Comparison of ENCODE assay signal across 10 cellular contexts in genomic region chr12:31966558-31967205, GRCh38. TPM values are rescaled to one million over a fixed set of nuclear protein-coding genes. Genes with fewer than 3 reads are reported as not detected.
DNase-seq lines count a peak whose midpoint lies in the region; ATAC-seq and TF ChIP-seq lines count a peak whose summit lies in the region.
"Had no signal": no experiment of that assay in that cellular context is flagged by ENCODE, and none has a peak within 500 bp of the region (broad histone marks: within the 10 kb centered on the region; RNA-seq: fewer than 3 reads in every experiment).

No MANE protein-coding gene starts in this region.

- H3K27ac ChIP-seq in thoracic aorta, result peak overlapping the region in 1 of 2 donors; percentile 30

- H3K27me3 ChIP-seq in thoracic aorta (replicated peaks; ENCODE audit: insufficient read depth), result no peaks in the 10 kb centered on the region
- H3K27me3 ChIP-seq: MG63 had no signal

- peaks cover 8 to 43% of the 10 kb centered on the region in 2 donors for H3K4me1 ChIP-seq in thoracic aorta (ENCODE audit: control insufficient read depth in 1 of 2, low read depth in 2 of 2)

- peaks cover 81% of the 10 kb centered on the region for H3K36me3 Mint-ChIP-seq in activated naive CD4-positive, alpha-beta T cell treated with anti-CD3 and anti-CD28 coated beads for 36 hours (ENCODE audit: low read depth)
- peaks cover 71 to 84% of the 10 kb centered on the region in 2 donors for H3K36me3 Mint-ChIP-seq in activated naive CD4-positive, alpha-beta T cell treated with anti-CD3 and anti-CD28 coated beads, Interleukin-2, amount 50 U/mL, for 72 hours

- H3K4me1 Mint-ChIP-seq in activated naive CD4-positive, alpha-beta T cell treated with anti-CD3 and anti-CD28 coated beads for 36 hours (ENCODE audit: low read depth), result peaks cover 76% of the 10 kb centered on the region

- H3K9me3 Mint-ChIP-seq in activated naive CD4-positive, alpha-beta T cell treated with anti-CD3 and anti-CD28 coated beads for 36 hours, result peaks cover 17% of the 10 kb centered on the region
- peaks cover 13 to 22% of the 10 kb centered on the region in 2 donors for H3K9me3 Mint-ChIP-seq in activated naive CD4-positive, alpha-beta T cell treated with anti-CD3 and anti-CD28 coated beads, Interleukin-2, amount 50 U/mL, for 72 hours

- peaks cover 9% of the 10 kb centered on the region for H3K36me3 ChIP-seq in thoracic aorta

- H3K4me3 Mint-ChIP-seq in activated naive CD4-positive, alpha-beta T cell treated with anti-CD3 and anti-CD28 coated beads for 36 hours, result peak overlapping the region; percentile 55

- intact Hi-C loops in activated naive CD4-positive, alpha-beta T cell treated with anti-CD3 and anti-CD28 coated beads for 36 hours (cut with micrococcal nuclease), result loop anchor here (1.0 to 10.0 kb wide), 2 partner anchors 19 to 762 kb away; no protein-coding TSS in a partner anchor

- peak; percentile 71 to 77 for ATAC-seq in activated naive CD4-positive, alpha-beta T cell treated with anti-CD3 and anti-CD28 coated beads, Interleukin-2, amount 50 U/mL, for 72 hours
- no peak for ATAC-seq in thoracic aorta (ENCODE audit: insufficient number of reproducible peaks, low FRiP score, low read depth)

- H3K27me3 Mint-ChIP-seq in activated naive CD4-positive, alpha-beta T cell treated with anti-CD3 and anti-CD28 coated beads for 36 hours (ENCODE audit: low read depth), result no peaks in the 10 kb centered on the region

- DNase-seq in activated naive CD4-positive, alpha-beta T cell treated with anti-CD3 and anti-CD28 coated beads for 36 hours, result peak; percentile 41
- DNase-seq in activated naive CD4-positive, alpha-beta T cell treated with anti-CD3 and anti-CD28 coated beads, Interleukin-2, amount 50 U/mL, for 16 hours, result no peak
- no peak for DNase-seq in activated naive CD4-positive, alpha-beta T cell treated with anti-CD3 and anti-CD28 coated beads, Interleukin-2, amount 50 U/mL, for 72 hours (ENCODE audit: low spot score in 2 of 2)
- DNase-seq in iPS-NIHi7 (ENCODE audit: extremely low spot score) (peak; percentile 24), thoracic aorta (ENCODE audit: low spot score) (no peak), H4 (ENCODE audit: low spot score) (no peak), NCI-H1092 treated with DMSO at 0.1 percent for 48 hours (lab: John Stamatoyannopoulos, UW) (no peak), NCI-H2196 (lab: John Stamatoyannopoulos, UW; ENCODE audit: unreplicated experiment) (no peak)
- DNase-seq: AML-193, MG63 had no signal

- CTCF ChIA-PET in activated naive CD4-positive, alpha-beta T cell treated with anti-CD3 and anti-CD28 coated beads for 36 hours (lab: Charles Lee), result interaction anchor here (0.6 to 1.7 kb wide), 3 partner anchors 90 to 284 kb away, joined by 3 to 5 read pairs (median 3); no protein-coding TSS in a partner anchor

- no peaks in the 10 kb centered on the region for H3K9me3 ChIP-seq in thoracic aorta

- TF ChIP-seq CTCF in thoracic aorta (IDR thresholded peaks at IDR 0.05), result no peak

- H3K4me3 ChIP-seq in thoracic aorta, result peak overlapping the region; percentile 12
- H3K4me3 ChIP-seq: MG63 had no signal

- H3K27ac Mint-ChIP-seq in activated naive CD4-positive, alpha-beta T cell treated with anti-CD3 and anti-CD28 coated beads for 36 hours, result peak overlapping the region; percentile 99
- H3K27ac Mint-ChIP-seq in activated naive CD4-positive, alpha-beta T cell treated with anti-CD3 and anti-CD28 coated beads, Interleukin-2, amount 50 U/mL, for 72 hours, result peak overlapping the region; percentile 47 to 86

RNA-seq across cellular contexts. Expression of gene RESF1, which starts 7.5 kb away (rescaled TPM):
- 10 to 100 TPM; 65.6 to 73.5 TPM for total RNA-seq in activated naive CD4-positive, alpha-beta T cell treated with anti-CD3 and anti-CD28 coated beads for 36 hours
- 10 to 100 TPM; 58.1 to 86.0 TPM for total RNA-seq in activated naive CD4-positive, alpha-beta T cell treated with anti-CD3 and anti-CD28 coated beads, Interleukin-2, amount 50 U/mL, for 72 hours
- total RNA-seq in thoracic aorta, result 100 to 1,000 TPM in 1 of 2 donors, 10 to 100 TPM in 1; 53.2 to 112 TPM
- 14.3 and 14.5 TPM in 2 replicates for total RNA-seq in H4 (2014; rRNA removed; shearing (Covaris generic))

Comparison
In these comparisons a context has a peak if more than half of its experiments do, and no peak if none do; other contexts are left out.
1. DNase-seq: peak in activated naive CD4-positive, alpha-beta T cell treated with anti-CD3 and anti-CD28 coated beads for 36 hours (single experiment) and iPS-NIHi7 (single experiment); none in activated naive CD4-positive, alpha-beta T cell treated with anti-CD3 and anti-CD28 coated beads, Interleukin-2, amount 50 U/mL, for 16 hours (single experiment), activated naive CD4-positive, alpha-beta T cell treated with anti-CD3 and anti-CD28 coated beads, Interleukin-2, amount 50 U/mL, for 72 hours (0 of 2), thoracic aorta (single experiment), H4 (single experiment), NCI-H1092 treated with DMSO at 0.1 percent for 48 hours (single experiment) and NCI-H2196 (single experiment).